In the genomic region with DNA sequence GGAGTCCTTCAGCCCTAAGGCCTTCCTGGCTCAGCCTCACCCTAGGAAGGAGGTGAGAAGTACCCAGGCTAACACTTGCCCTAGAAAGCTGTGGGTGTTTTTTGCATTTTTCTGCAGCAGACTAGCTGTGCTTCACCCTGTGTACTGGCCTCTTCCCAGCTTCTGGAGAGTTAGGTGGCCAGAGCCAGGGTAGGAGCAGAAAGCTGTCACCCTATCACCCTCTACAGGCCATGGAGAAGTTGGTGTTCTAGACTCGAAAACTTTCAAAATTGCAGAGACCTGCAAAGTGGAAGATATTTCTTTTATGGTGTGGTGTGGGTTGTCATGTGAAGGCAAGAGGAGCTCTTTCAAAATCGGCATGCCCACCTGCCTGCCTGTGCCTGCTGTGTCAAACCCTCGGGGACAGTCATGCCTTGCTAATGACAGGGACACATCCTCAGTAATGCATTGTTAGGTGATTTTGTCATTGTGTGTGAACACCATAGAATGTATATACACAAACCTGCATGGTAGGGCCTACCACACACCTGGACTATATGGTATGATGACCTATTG, we compare ENCODE assay signal across 20 cellular contexts. TPM values are rescaled to one million over a fixed set of nuclear protein-coding genes. Genes with fewer than 3 reads are reported as not detected.
DNase-seq lines count a peak whose midpoint lies in the region; TF ChIP-seq lines count a peak whose summit lies in the region.
"Had no signal": no experiment of that assay in that cellular context is flagged by ENCODE, and none has a peak within 500 bp of the region (broad histone marks: within the 10 kb centered on the region; RNA-seq: fewer than 3 reads in every experiment).

No MANE protein-coding gene starts in this region.

- H4K20me1 ChIP-seq in Loucy (ENCODE audit: insufficient read depth, low read length, poor library complexity, severe bottlenecking), result no peaks in the 10 kb centered on the region
- H4K20me1 ChIP-seq: BLaER1 treated with 17β-estradiol and CSF1 and Interleukin-3, amounts not matched to agents 10 nM and 100 nM had no signal

- DNase-seq in epithelial cell of proximal tubule (ENCODE audit: low read depth), result no peak
- peak; percentile 8 for DNase-seq in renal cortical epithelial cell (ENCODE audit: low read depth)
- no peak for DNase-seq in NCI-H128 (lab: John Stamatoyannopoulos, UW; ENCODE audit: unreplicated experiment)
- DNase-seq in NCI-H2081 treated with DMSO at 0.1 percent for 48 hours (lab: John Stamatoyannopoulos, UW), result no peak
- no peak for DNase-seq in NCI-H526 treated with DMSO at 0.1 percent for 48 hours (lab: John Stamatoyannopoulos, UW)
- DNase-seq: activated CD8-positive, alpha-beta T cell treated with anti-CD3 and anti-CD28 coated beads for 36 hours; activated naive CD8-positive, alpha-beta T cell treated with anti-CD3 and anti-CD28 coated beads, Interleukin-2, amount 10 ng/mL, durations not matched to agents 7 days and 5 days; activated T-cell treated with anti-CD3 and anti-CD28 coated beads, Interleukin-2, amount 50 U/mL, for 72 hours; DMS79 treated with DMSO at 0.1 percent for 48 hours; esophagus squamous epithelium; GOT3; islet precursor cell; NCI-H1694 treated with DMSO at 0.1 percent for 48 hours; occipital lobe; stimulated activated CD4-positive, alpha-beta T cell treated with anti-CD3 and anti-CD28 coated beads, Interleukin-4, amount 100 ng/mL, for 1 hour had no signal

- no peaks in the 10 kb centered on the region for H3K79me2 ChIP-seq in Loucy (ENCODE audit: insufficient read depth, low read length)

- H3F3A ChIP-seq in Loucy (ENCODE audit: low read depth), result no peaks in the 10 kb centered on the region

- H3K4me1 ChIP-seq in Loucy (ENCODE audit: insufficient read depth, low read length, poor library complexity, severe bottlenecking), result no peaks in the 10 kb centered on the region
- H3K4me1 ChIP-seq: breast epithelium had no signal

- H3K4me3 ChIP-seq in Loucy (ENCODE audit: low read length, poor library complexity, severe bottlenecking) (no peak overlapping the region), epithelial cell of proximal tubule (ENCODE audit: low read depth, low read length) (no peak overlapping the region)
- H3K4me3 ChIP-seq: BLaER1 treated with 17β-estradiol and CSF1 and Interleukin-3, amounts not matched to agents 10 nM and 100 nM; breast epithelium; esophagus squamous epithelium had no signal

- H2AFZ ChIP-seq in Loucy (ENCODE audit: low read length), result no peak overlapping the region

- H3K4me2 ChIP-seq in Loucy (ENCODE audit: low read depth, low read length, poor library complexity, severe bottlenecking), result no peak overlapping the region
- H3K4me2 ChIP-seq: BLaER1 treated with 17β-estradiol and CSF1 and Interleukin-3, amounts not matched to agents 10 nM and 100 nM had no signal

- peak; percentile 45 for TF ChIP-seq CTCF in GM12873 (IDR thresholded peaks at IDR 0.05; ENCODE audit: insufficient read depth, low read depth, low read length, missing control alignments)
- TF ChIP-seq CTCF in Loucy (conservative IDR thresholded peaks at IDR 0.05; ENCODE audit: low read length), result 0 out of 2 replicates have a peak, but pooled peaks have one; percentile 21
- TF ChIP-seq CTCF in epithelial cell of proximal tubule (conservative IDR thresholded peaks at IDR 0.05; ENCODE audit: low read depth, low read length), result peak; percentile 38

- no peaks in the 10 kb centered on the region for H3K27me3 ChIP-seq in Loucy (ENCODE audit: insufficient read depth, low read length, poor library complexity, severe bottlenecking)
- H3K27me3 ChIP-seq: BLaER1 treated with 17β-estradiol and CSF1 and Interleukin-3, amounts not matched to agents 10 nM and 100 nM; breast epithelium; esophagus squamous epithelium had no signal

- H3K9me3 ChIP-seq in Loucy (ENCODE audit: insufficient read depth, low read depth, low read length), result no peaks in the 10 kb centered on the region
- H3K9me3 ChIP-seq: BLaER1 treated with 17β-estradiol and CSF1 and Interleukin-3, amounts not matched to agents 10 nM and 100 nM; breast epithelium; esophagus squamous epithelium had no signal

- H3K9ac ChIP-seq in Loucy (ENCODE audit: low read depth, low read length, poor library complexity, severe bottlenecking), result no peak overlapping the region
- H3K9ac ChIP-seq: BLaER1 treated with 17β-estradiol and CSF1 and Interleukin-3, amounts not matched to agents 10 nM and 100 nM had no signal

- no peaks in the 10 kb centered on the region for H3K36me3 ChIP-seq in Loucy (ENCODE audit: insufficient read depth, low read length)
- H3K36me3 ChIP-seq: breast epithelium had no signal

- H3K9me2 ChIP-seq in Loucy (replicated peaks; ENCODE audit: low read depth, low read length), result no peaks in the 10 kb centered on the region

RNA-seq across cellular contexts. Expression of a gene that starts 29.8 kb away (rescaled TPM):
- total RNA-seq in epithelial cell of proximal tubule, result 4.6 and 5.0 TPM in 2 replicates
- total RNA-seq in renal cortical epithelial cell, result 5.4 and 9.5 TPM in 2 replicates

RNA-seq across cellular contexts. Expression of a gene that starts 46.4 kb away (rescaled TPM):
- total RNA-seq in epithelial cell of proximal tubule (0.14 and 0.46 TPM in 2 replicates), renal cortical epithelial cell (0.20 and 1.6 TPM in 2 replicates)
- total RNA-seq: NCI-H460 had no signal
